In genomic region chr3:7574435-7574834, GRCh38 we compare ENCODE assay signal across 21 cellular contexts.
"Had no signal": no experiment of that assay in that cellular context is flagged by ENCODE, and none has a peak within 500 bp of the region (broad histone marks: within the 10 kb centered on the region; RNA-seq: fewer than 3 reads in every experiment).

No MANE protein-coding gene starts in this region.

- H3K4me3 ChIP-seq: coronary artery, esophagus squamous epithelium, heart right ventricle, lung, sigmoid colon, smooth muscle cell, stomach, suprapubic skin, tibial nerve had no signal

- ATAC-seq: activated CD4-positive, CD25-positive, alpha-beta regulatory T cell treated with anti-CD3 and anti-CD28 coated beads, Interleukin-2, amount 50 U/mL, for 24 hours; left lobe of liver; stimulated activated memory B cell treated with anti-CD40 and anti-IgM and Interleukin-4, amounts not matched to agents 10 μg/mL and 1 μg/mL and 100 μg/mL, for 72 hours had no signal

- DNase-seq: activated CD4-positive, alpha-beta memory T cell treated with anti-CD3 and anti-CD28 coated beads, Interleukin-2, amount 10 ng/mL, durations not matched to agents 7 days and 5 days; activated CD4-positive, alpha-beta T cell treated with anti-CD3 and anti-CD28 coated beads, Interleukin-2, amount 10 ng/mL, durations not matched to agents 24 days and 14 days; activated effector memory CD4-positive, alpha-beta T cell treated with anti-CD3 and anti-CD28 coated beads, Interleukin-2, amount 50 U/mL, for 16 hours; activated naive CD4-positive, alpha-beta T cell treated with anti-CD3 and anti-CD28 coated beads, Interleukin-2, amount 10 ng/mL, durations not matched to agents 7 days and 5 days; activated T-cell treated with anti-CD3 and anti-CD28 coated beads for 4 hours; esophagus squamous epithelium; heart right ventricle; kidney; nephron progenitor cell; occipital lobe; sigmoid colon; stimulated activated CD4-positive, alpha-beta T cell treated with anti-CD3 and anti-CD28 coated beads, Interleukin-15, amount 100 ng/mL, for 24 hours; stomach had no signal
